Comparison of ENCODE assay signal across 26 cellular contexts in genomic region chr2:238040918-238041317, GRCh38. TPM values are rescaled to one million over a fixed set of nuclear protein-coding genes. Genes with fewer than 3 reads are reported as not detected.
"Had no signal": no experiment of that assay in that cellular context is flagged by ENCODE, and none has a peak within 500 bp of the region (broad histone marks: within the 10 kb centered on the region; RNA-seq: fewer than 3 reads in every experiment).

No MANE protein-coding gene starts in this region.

- DNase-seq: effector memory CD8-positive, alpha-beta T cell; erythroblast; esophagus squamous epithelium; hypothalamus; left ventricle myocardium superior; lower lobe of right lung; naive thymus-derived CD8-positive, alpha-beta T cell; right lobe of liver; stimulated activated CD4-positive, alpha-beta T cell treated with anti-CD3 and anti-CD28 coated beads, Interleukin-12 subunit alpha, Interleukin-12 subunit beta, amount 100 ng/mL, for 4 hours; stimulated activated CD4-positive, alpha-beta T cell treated with anti-CD3 and anti-CD28 coated beads, Interleukin-1b, Interleukin-23, amount 100 ng/mL, for 48 hours; stimulated activated CD4-positive, alpha-beta T cell treated with anti-CD3 and anti-CD28 coated beads, Interleukin-4, amount 100 ng/mL, for 1 hour; stimulated activated CD8-positive, alpha-beta memory T cell treated with anti-CD3 and anti-CD28 coated beads, Interleukin-4, amount 100 ng/mL, for 48 hours; stimulated activated naive CD4-positive, alpha-beta T cell treated with Interleukin-2 at 50 U/mL for 16 hours; stomach; thyroid gland; trophoblast cell had no signal

- H3K4me3 Mint-ChIP-seq: effector memory CD8-positive, alpha-beta T cell; naive thymus-derived CD8-positive, alpha-beta T cell; neural progenitor cell had no signal

- H3K4me1 ChIP-seq: lower lobe of right lung, neural progenitor cell, parathyroid adenoma, right lobe of liver, stomach, thyroid gland, vagina had no signal

- H3K27me3 ChIP-seq: esophagus squamous epithelium, neural progenitor cell, right lobe of liver, stomach, thyroid gland, vagina had no signal

- H3K27ac Mint-ChIP-seq: effector memory CD8-positive, alpha-beta T cell; neural progenitor cell; progenitor cell of endocrine pancreas had no signal

- H3K27me3 Mint-ChIP-seq: effector memory CD8-positive, alpha-beta T cell; naive thymus-derived CD8-positive, alpha-beta T cell; progenitor cell of endocrine pancreas had no signal

- H3K36me3 ChIP-seq: neural progenitor cell had no signal

- H3K9ac ChIP-seq: neural progenitor cell, parathyroid adenoma had no signal

- H3K4me2 ChIP-seq: neural progenitor cell, smooth muscle cell had no signal

- H3K4me3 ChIP-seq: coronary artery, esophagus squamous epithelium, lower lobe of right lung, neural progenitor cell, right lobe of liver, smooth muscle cell, stomach, thyroid gland, vagina had no signal

- ATAC-seq: effector memory CD8-positive, alpha-beta T cell; left ventricle myocardium superior; lower lobe of right lung; naive thymus-derived CD8-positive, alpha-beta T cell had no signal

- H3K79me2 ChIP-seq: parathyroid adenoma had no signal

- H3K27ac ChIP-seq: coronary artery, esophagus squamous epithelium, lower lobe of right lung, neural progenitor cell, parathyroid adenoma, right lobe of liver, stomach, thyroid gland, vagina had no signal

- H3K4me1 Mint-ChIP-seq: naive thymus-derived CD8-positive, alpha-beta T cell; neural progenitor cell had no signal

- H3K9me3 Mint-ChIP-seq: effector memory CD8-positive, alpha-beta T cell; neural progenitor cell had no signal

- FAIRE-seq: endometrium, frontal cortex, keratinocyte had no signal

- H2AFZ ChIP-seq: neural progenitor cell, parathyroid adenoma had no signal

- H3K9me3 ChIP-seq: esophagus squamous epithelium, lower lobe of right lung, right lobe of liver, stomach, thyroid gland, vagina had no signal

RNA-seq across cellular contexts. Expression of gene ESPNL, which starts 59.2 kb away (rescaled TPM):
- total RNA-seq: dermis microvascular lymphatic vessel endothelial cell, left ventricle myocardium superior had no signal
- polyA plus RNA-seq: naive thymus-derived CD8-positive, alpha-beta T cell; smooth muscle cell had no signal
